Comparison of ENCODE assay signal across 23 cellular contexts in genomic region chr2:65134158-65134557, GRCh38. TPM values are rescaled to one million over a fixed set of nuclear protein-coding genes. Genes with fewer than 3 reads are reported as not detected.
A peak's percentile ranks its signal among the peaks of the same experiment; 100 is the strongest.
DNase-seq lines count a peak whose midpoint lies in the region; ATAC-seq, FAIRE-seq and TF ChIP-seq lines count a peak whose summit lies in the region.
"Had no signal": no experiment of that assay in that cellular context is flagged by ENCODE, and none has a peak within 500 bp of the region (broad histone marks: within the 10 kb centered on the region; RNA-seq: fewer than 3 reads in every experiment).

No MANE protein-coding gene starts in this region.

- H3K9me3 ChIP-seq in IMR-90 (ENCODE audit: control insufficient read depth, insufficient read depth, low read length) (no peaks in the 10 kb centered on the region), K562 (replicated peaks; ENCODE audit: control insufficient read depth, insufficient read depth, low read depth, low read length) (no peaks in the 10 kb centered on the region)
- H3K9me3 ChIP-seq in CD4-positive, alpha-beta memory T cell (ENCODE audit: control insufficient read depth in 1 of 2, low read length in 2 of 2): no peaks in the 10 kb centered on the region
- H3K9me3 ChIP-seq: BE2C, BLaER1, Caco-2 had no signal

- no peak for TF ChIP-seq RAD21 in IMR-90 (IDR thresholded peaks at IDR 0.05; ENCODE audit: low read length)
- no peak for TF ChIP-seq RAD21 in K562 (CRISPR knock-in tag; conservative IDR thresholded peaks at IDR 0.05 in 1 of 2, IDR thresholded peaks at IDR 0.05 in 1 of 2)

- H2BK120ac ChIP-seq in IMR-90 (ENCODE audit: low read depth, low read length): no peak overlapping the region
- H2BK120ac ChIP-seq in mesendoderm (ENCODE audit: low read depth, low read length): no peak overlapping the region

- H3K4ac ChIP-seq in IMR-90 (ENCODE audit: low read depth, low read length): no peak overlapping the region
- H3K4ac ChIP-seq in mesendoderm (ENCODE audit: low read depth, low read length): no peak overlapping the region

- TF ChIP-seq CTCF in IMR-90 (conservative IDR thresholded peaks at IDR 0.05; ENCODE audit: low read depth, low read length) (no peak), K562 (IDR thresholded peaks at IDR 0.05 in 2 of 3, conservative IDR thresholded peaks at IDR 0.05 in 1 of 3; ENCODE audit: insufficient read depth in 2 of 3, low read depth in 1 of 3, low read length in 3 of 3) (no peak)

- H4K5ac ChIP-seq in IMR-90 (ENCODE audit: low read depth, low read length) (no peak overlapping the region), mesendoderm (ENCODE audit: low read length) (no peak overlapping the region)

- no peak for FAIRE-seq in K562 (lab: Jason Lieb, UNC)
- FAIRE-seq: A204.1, D721Med, G401.6, GM12891, GM19239 had no signal

- peaks cover 0 to 1% (median 0%) of the 10 kb centered on the region in 8 donors for H3K9me3 Mint-ChIP-seq in CD4-positive, alpha-beta memory T cell
- H3K9me3 Mint-ChIP-seq: CD8-positive, alpha-beta T cell had no signal

- ATAC-seq in IMR-90 (ENCODE audit: low read depth) (no peak), K562 (no peak)
- ATAC-seq: CD8-positive, alpha-beta T cell had no signal

- no peaks in the 10 kb centered on the region for H3K27me3 ChIP-seq in IMR-90 (ENCODE audit: control insufficient read depth, insufficient read depth, low read length)
- no peaks in the 10 kb centered on the region for H3K27me3 ChIP-seq in K562 (ENCODE audit: control insufficient read depth in 2 of 2, insufficient read depth in 2 of 2, low read length in 2 of 2)
- no peaks in the 10 kb centered on the region for H3K27me3 ChIP-seq in mesendoderm (ENCODE audit: insufficient read depth, low read length, poor library complexity)
- H3K27me3 ChIP-seq in CD4-positive, alpha-beta memory T cell (ENCODE audit: insufficient read depth, low read length): no peaks in the 10 kb centered on the region
- H3K27me3 ChIP-seq: BE2C, BLaER1 had no signal

- H2AFZ ChIP-seq in IMR-90 (replicated peaks; ENCODE audit: low read length, poor library complexity): no peak overlapping the region
- H2AFZ ChIP-seq in K562 (ENCODE audit: low read depth, low read length): peak overlapping the region; percentile 43

- no peak for TF ChIP-seq EP300 in K562 (IDR thresholded peaks at IDR 0.05; ENCODE audit: low read length)

- H3K27me3 Mint-ChIP-seq in CD4-positive, alpha-beta memory T cell: peaks cover 0 to 2% of the 10 kb centered on the region in 2 donors

- H3K4me3 ChIP-seq in IMR-90 (ENCODE audit: insufficient read depth, low read depth, low read length): no peak overlapping the region
- H3K4me3 ChIP-seq in K562: no peak overlapping the region
- no peak overlapping the region for H3K4me3 ChIP-seq in mesendoderm (ENCODE audit: low read length)
- no peak overlapping the region for H3K4me3 ChIP-seq in CD4-positive, alpha-beta memory T cell (ENCODE audit: low read length in 2 of 2)
- H3K4me3 ChIP-seq: BLaER1 had no signal

- dilution Hi-C loops in IMR-90 (cut with HindIII; ENCODE audit: low sequenced_read_pairs, unreplicated experiment): no loop called here

- H2BK5ac ChIP-seq in IMR-90 (ENCODE audit: low read depth, low read length, poor library complexity, severe bottlenecking): no peak overlapping the region
- no peak overlapping the region for H2BK5ac ChIP-seq in mesendoderm (ENCODE audit: low read length)

- H3K23ac ChIP-seq in IMR-90 (ENCODE audit: low read depth, low read length) (no peak overlapping the region), mesendoderm (ENCODE audit: low read length) (no peak overlapping the region)

- H4K8ac ChIP-seq in IMR-90 (ENCODE audit: low read depth in 2 of 2, low read length in 2 of 2) (no peak overlapping the region), mesendoderm (ENCODE audit: low read depth, low read length) (peak overlapping the region; percentile 17)

- H3K4me1 ChIP-seq in IMR-90 (ENCODE audit: control insufficient read depth, insufficient read depth, low read length) (peaks cover 4% of the 10 kb centered on the region), K562 (replicated peaks in 1 of 2; ENCODE audit: control insufficient read depth in 2 of 2, insufficient read depth in 2 of 2, low read length in 2 of 2) (peaks cover 15 to 23% of the 10 kb centered on the region in 2 experiments; a peak in 4 of 5 replicates), mesendoderm (ENCODE audit: control insufficient read depth, low read depth, low read length) (no peaks in the 10 kb centered on the region)
- peaks cover 5% of the 10 kb centered on the region for H3K4me1 ChIP-seq in CD4-positive, alpha-beta memory T cell (ENCODE audit: insufficient read depth, low read length)
- H3K4me1 ChIP-seq: BE2C had no signal

- H3K4me1 Mint-ChIP-seq in CD4-positive, alpha-beta memory T cell: peaks cover 3 to 13% (median 4%) of the 10 kb centered on the region in 4 donors

- H3K27ac Mint-ChIP-seq in CD4-positive, alpha-beta memory T cell: no peak overlapping the region
- H3K27ac Mint-ChIP-seq: CD4-positive, CD25-positive, alpha-beta regulatory T cell; CD8-positive, alpha-beta T cell had no signal

- H3K4me3 Mint-ChIP-seq in CD4-positive, alpha-beta memory T cell: no peak overlapping the region
- H3K4me3 Mint-ChIP-seq: CD14-positive monocyte; CD8-positive, alpha-beta T cell had no signal

- H3K9me1 ChIP-seq in IMR-90 (ENCODE audit: insufficient read depth, low read length) (peaks cover 5% of the 10 kb centered on the region; the same call in 1 of the 2 replicates), K562 (ENCODE audit: control insufficient read depth, insufficient read depth, low read length) (no peaks in the 10 kb centered on the region)

- peaks cover 3 to 6% of the 10 kb centered on the region in 2 experiments; a peak in 3 of 4 replicates for H3K79me1 ChIP-seq in IMR-90 (ENCODE audit: low read depth in 1 of 2, low read length in 2 of 2)
- peaks cover 1% of the 10 kb centered on the region for H3K79me1 ChIP-seq in mesendoderm (ENCODE audit: low read length)

- no peaks in the 10 kb centered on the region for H3K36me3 ChIP-seq in IMR-90 (ENCODE audit: control insufficient read depth, insufficient read depth, low read length)
- peaks cover 4% of the 10 kb centered on the region; the same call in 1 of the 3 replicates for H3K36me3 ChIP-seq in K562 (ENCODE audit: control insufficient read depth, insufficient read depth, low read length)
- H3K36me3 ChIP-seq in mesendoderm (ENCODE audit: control insufficient read depth, insufficient read depth, low read length): no peaks in the 10 kb centered on the region
- no peaks in the 10 kb centered on the region for H3K36me3 ChIP-seq in CD4-positive, alpha-beta memory T cell (ENCODE audit: insufficient read depth, low read length)
- H3K36me3 ChIP-seq: BE2C, BLaER1 had no signal

- BruUV-seq in IMR-90 (replicated peaks; lab: Mats Ljungman, UMichigan) (no TSS peak), K562 (replicated peaks; lab: Mats Ljungman, UMichigan) (no TSS peak)

- no peak overlapping the region for H3K14ac ChIP-seq in IMR-90 (replicated peaks; ENCODE audit: low read depth, low read length)

- H4K20me1 ChIP-seq in IMR-90 (ENCODE audit: insufficient read depth, low read length) (peaks cover 7% of the 10 kb centered on the region), K562 (replicated peaks; ENCODE audit: control insufficient read depth, insufficient read depth, low read length) (peaks cover 2% of the 10 kb centered on the region; the same call in 1 of the 2 replicates)

- no peak overlapping the region for H2AK9ac ChIP-seq in IMR-90 (replicated peaks; ENCODE audit: low read depth, low read length, poor library complexity)

- CTCF ChIA-PET in IMR-90 (lab: Yijun Ruan, JAX): no interaction called here
- CTCF ChIA-PET in K562 (lab: Yijun Ruan, JAX; ENCODE audit: low intra/inter-chr PET ratio): no interaction called here
- CTCF ChIA-PET in CD4-positive, alpha-beta memory T cell (lab: Charles Lee; ENCODE audit: partially characterized antibody): interaction anchor here (0.9 to 2.4 kb wide), 4 partner anchors 53 to 80 kb away, joined by 3 to 10 read pairs (median 6); no protein-coding TSS in a partner anchor

- H3K79me2 ChIP-seq in K562 (ENCODE audit: control insufficient read depth, insufficient read depth, low read length) (peaks cover 8% of the 10 kb centered on the region), mesendoderm (ENCODE audit: control insufficient read depth, insufficient read depth, low read length) (peaks cover 3% of the 10 kb centered on the region)

- no peak overlapping the region for H3K56ac ChIP-seq in IMR-90 (ENCODE audit: extremely low read depth, insufficient read depth, low read length)
- no peak overlapping the region for H3K56ac ChIP-seq in mesendoderm (ENCODE audit: low read length)

- intact Hi-C loops in IMR-90 (cut with micrococcal nuclease): loop anchor here (5.0 kb wide), 1 partner anchor 93 kb away; the partner anchor contains the start of gene ACTR2
- intact Hi-C loops in K562 (cut with micrococcal nuclease): no loop called here
- intact Hi-C loops in CD4-positive, alpha-beta memory T cell (cut with micrococcal nuclease): loop anchor here (5.0 kb wide), 1 partner anchor 298 kb away; the partner anchor contains the start of gene SPRED2

- H2BK20ac ChIP-seq in IMR-90 (ENCODE audit: low read depth, low read length): no peak overlapping the region

- in situ Hi-C loops in IMR-90 (cut with MboI; ENCODE audit: low sequenced_read_pairs): no loop called here
- in situ Hi-C loops in K562 (cut with MboI): no loop called here

- H3K36me3 Mint-ChIP-seq in CD4-positive, alpha-beta memory T cell: peaks cover 0 to 7% of the 10 kb centered on the region in 2 donors
- H3K36me3 Mint-ChIP-seq: CD4-positive, CD25-positive, alpha-beta regulatory T cell had no signal

- H2AK5ac ChIP-seq in IMR-90 (ENCODE audit: low read depth, low read length) (no peak overlapping the region), mesendoderm (ENCODE audit: low read length) (no peak overlapping the region)

- H4K91ac ChIP-seq in IMR-90 (ENCODE audit: insufficient read depth, low read depth, low read length): no peak overlapping the region

- H3K4me2 ChIP-seq in IMR-90 (ENCODE audit: low read depth, low read length): no peak overlapping the region
- H3K4me2 ChIP-seq in K562 (ENCODE audit: insufficient read depth, low read length): no peak overlapping the region
- no peak overlapping the region for H3K4me2 ChIP-seq in mesendoderm (ENCODE audit: low read length)
- H3K4me2 ChIP-seq: BLaER1 had no signal

- DNase-seq in IMR-90 (no peak), K562 (ENCODE audit: extremely low read depth in 1 of 4, low spot score in 3 of 4) (no peak), mesendoderm (no peak), SKM-1 treated with dmso at 0.1 percent for 144 hours (lab: John Stamatoyannopoulos, UW; ENCODE audit: unreplicated experiment) (no peak), NCI-H226 (no peak)
- DNase-seq in CD4-positive, alpha-beta memory T cell: no peak
- DNase-seq: 8988T; ACHN; BE2C; C1 segment of cervical spinal cord; Caco-2; Calu3; CD4-positive, CD25-positive, alpha-beta regulatory T cell; CD8-positive, alpha-beta T cell; DMS79 treated with DMSO at 0.1 percent for 48 hours; GF-D8 had no signal

- WGBS in IMR-90 (ENCODE audit: extremely low coverage in 2 of 2, insufficient read length in 1 of 2), 2 experiments: no CpG with 5 or more reads among the region's 7 CpGs
- 71% methylated on average over 7 of the region's 7 CpGs for WGBS in K562 (ENCODE audit: insufficient coverage, low coverage, missing lambda C conversion rate)
- WGBS in mesendoderm (ENCODE audit: extremely low coverage, insufficient coverage, low lambda C conversion rate): no CpG with 5 or more reads among the region's 7 CpGs

- H3K27ac ChIP-seq in IMR-90 (ENCODE audit: insufficient read depth, low read length) (no peak overlapping the region), K562 (ENCODE audit: extremely low read depth, low read depth, low read length) (no peak overlapping the region), mesendoderm (ENCODE audit: low read depth, low read length) (no peak overlapping the region)
- H3K27ac ChIP-seq in CD4-positive, alpha-beta memory T cell (ENCODE audit: low read depth, low read length): no peak overlapping the region
- H3K27ac ChIP-seq: BLaER1 had no signal

- H3K9ac ChIP-seq in IMR-90 (ENCODE audit: low read depth, low read length) (no peak overlapping the region), K562 (ENCODE audit: insufficient read depth in 1 of 2, low read depth in 2 of 2, low read length in 2 of 2) (no peak overlapping the region), mesendoderm (ENCODE audit: low read length) (no peak overlapping the region)
- H3K9ac ChIP-seq: BLaER1 had no signal

- H3K18ac ChIP-seq in IMR-90 (ENCODE audit: low read depth, low read length) (no peak overlapping the region), mesendoderm (ENCODE audit: low read length) (no peak overlapping the region)

- H2BK15ac ChIP-seq in IMR-90 (ENCODE audit: low read depth, low read length): no peak overlapping the region
- H2BK15ac ChIP-seq in mesendoderm (replicated peaks; ENCODE audit: low read depth): no peak overlapping the region

- POLR2A ChIA-PET in IMR-90 (lab: Charles Lee; ENCODE audit: unreplicated experiment) (interaction anchor here (0.7 kb wide), 1 partner anchor 14 kb away, joined by 3 read pairs; no protein-coding TSS in a partner anchor), K562 (lab: Yijun Ruan, JAX) (interaction anchor here (0.8 to 1.5 kb wide), 5 partner anchors 11 to 194 kb away, joined by 3 to 5 read pairs (median 3); no protein-coding TSS in a partner anchor)
- POLR2A ChIA-PET in CD4-positive, alpha-beta memory T cell (lab: Charles Lee; ENCODE audit: partially characterized antibody): interaction anchor here (1.4 kb wide), 1 partner anchor 93 kb away, joined by 3 read pairs; the partner anchor contains the start of gene ACTR2

- no peak for TF ChIP-seq POLR2A in IMR-90 (IDR thresholded peaks at IDR 0.05; ENCODE audit: low read depth, low read length)
- no peak for TF ChIP-seq POLR2A in K562 (conservative IDR thresholded peaks at IDR 0.05)

RNA-seq across cellular contexts. Expression of gene RAB1A, which starts 4.3 kb away (rescaled TPM):
- total RNA-seq in IMR-90 (2012; rRNA removed) (114 and 127 TPM in 2 replicates), K562 (2014; rRNA removed) (62.2 and 83.5 TPM in 2 replicates), K562 (2014; rRNA removed; fragmentation: Illumina TruSeq; extraction: Trizol) (67.7 and 81.4 TPM in 2 replicates), K562 (2015; rRNA removed; fragmentation: Illumina TruSeq; extraction: Trizol) (64.4 and 66.7 TPM in 2 replicates), K562 (2021) (93.9 and 99.4 TPM in 2 replicates)
- polyA plus RNA-seq in IMR-90 (2012; rRNA removed) (152 and 169 TPM in 2 replicates), K562 (2011; rRNA removed) (144 and 163 TPM in 2 replicates), K562 (2014; fragmentation: Illumina TruSeq; extraction: Trizol) (81.5 and 89.1 TPM in 2 replicates), K562 (2014; fragmentation: Nextera tagmentation; extraction: Ambion mirVana) (10 to 100 TPM; 43.8 to 47.8 TPM), K562 (2014; rRNA removed) (125 and 136 TPM in 2 replicates)
- polyA plus RNA-seq in IMR-90 (2012; cell fraction: cytosol; rRNA removed): 44.4 and 46.8 TPM in 2 replicates
- 10.2 and 75.1 TPM in 2 replicates for polyA plus RNA-seq in IMR-90 (2012; cell fraction: nucleus; rRNA removed; ENCODE audit: low replicate concordance)
- total RNA-seq in K562 (2011; cell fraction: chromatin; rRNA removed; ENCODE audit: low replicate concordance): 20.3 and 50.3 TPM in 2 replicates
- total RNA-seq in K562 (2011; cell fraction: nucleolus; rRNA removed): 13.5 and 14.3 TPM in 2 replicates
- 36.1 and 60.5 TPM in 2 replicates for total RNA-seq in K562 (2011; cell fraction: nucleoplasm; rRNA removed)
- polyA plus RNA-seq in K562 (2011; cell fraction: cytosol; rRNA removed): 33.7 and 80.3 TPM in 2 replicates
- polyA plus RNA-seq in K562 (2011; cell fraction: nucleus; rRNA removed): 23.6 and 40.8 TPM in 2 replicates
- 116 and 153 TPM in 2 replicates for polyA plus RNA-seq in K562 (2012)
- polyA minus RNA-seq in K562 (2011; rRNA and poly(A)+ RNA removed): 93.6 and 96.1 TPM in 2 replicates
- polyA minus RNA-seq in K562 (2011; cell fraction: cytosol; rRNA and poly(A)+ RNA removed): 31.6 and 38.0 TPM in 2 replicates
- polyA minus RNA-seq in K562 (2011; cell fraction: nucleus; rRNA and poly(A)+ RNA removed): 13.1 and 22.5 TPM in 2 replicates
- 126 TPM for polyA plus RNA-seq in mesendoderm (2013, experiment 1 of 2)
- 121 TPM for polyA plus RNA-seq in mesendoderm (2013, experiment 2 of 2)
- 10 to 100 TPM; 53.3 to 58.4 TPM for total RNA-seq in CD4-positive, alpha-beta memory T cell
- polyA plus RNA-seq in CD4-positive, alpha-beta memory T cell: 10 to 100 TPM; 53.2 to 81.6 TPM
